31 cellular contexts compared by ENCODE assay signal in genomic region chr2:42834161-42834560, GRCh38.
"Had no signal": no experiment of that assay in that cellular context is flagged by ENCODE, and none has a peak within 500 bp of the region (broad histone marks: within the 10 kb centered on the region; RNA-seq: fewer than 3 reads in every experiment).

No MANE protein-coding gene starts in this region.

- H3K27ac Mint-ChIP-seq: activated CD4-positive, alpha-beta T cell treated with anti-CD3 and anti-CD28 coated beads, Interleukin-2, amount 10 ng/mL, durations not matched to agents 24 days and 14 days; activated CD8-positive, alpha-beta T cell treated with anti-CD3 and anti-CD28 coated beads for 36 hours; activated T-helper 17 cell treated with anti-CD3 and anti-CD28 coated beads, Interleukin-2, amount 50 U/mL, for 72 hours; memory B cell; natural killer cell; stimulated activated naive B cell treated with anti-CD40 and anti-IgM and Interleukin-4, amounts not matched to agents 10 μg/mL and 1 μg/mL and 100 μg/mL, for 72 hours; T-helper 17 cell had no signal

- H3K4me1 Mint-ChIP-seq: activated T-helper 17 cell treated with anti-CD3 and anti-CD28 coated beads, Interleukin-2, amount 50 U/mL, for 72 hours; memory B cell had no signal

- H3K9me3 Mint-ChIP-seq: activated CD4-positive, alpha-beta T cell treated with anti-CD3 and anti-CD28 coated beads, Interleukin-2, amount 10 ng/mL, durations not matched to agents 24 days and 14 days; activated CD8-positive, alpha-beta T cell treated with anti-CD3 and anti-CD28 coated beads for 36 hours; activated T-cell treated with anti-CD3 and anti-CD28 coated beads, Interleukin-2, amount 50 U/mL, for 4 hours; activated T-helper 17 cell treated with anti-CD3 and anti-CD28 coated beads, Interleukin-2, amount 50 U/mL, for 72 hours; memory B cell; natural killer cell; stimulated activated naive B cell treated with anti-CD40 and anti-IgM and Interleukin-4, amounts not matched to agents 10 μg/mL and 1 μg/mL and 100 μg/mL, for 72 hours had no signal

- H3K27ac ChIP-seq: brain microvascular endothelial cell, coronary artery, dorsolateral prefrontal cortex, gastroesophageal sphincter, prostate gland, sigmoid colon, stomach, tibial artery had no signal

- H3K27me3 Mint-ChIP-seq: activated CD4-positive, alpha-beta T cell treated with anti-CD3 and anti-CD28 coated beads, Interleukin-2, amount 10 ng/mL, durations not matched to agents 24 days and 14 days; activated CD8-positive, alpha-beta T cell treated with anti-CD3 and anti-CD28 coated beads for 36 hours; activated T-helper 17 cell treated with anti-CD3 and anti-CD28 coated beads, Interleukin-2, amount 50 U/mL, for 72 hours; memory B cell; stimulated activated naive B cell treated with anti-CD40 and anti-IgM and Interleukin-4, amounts not matched to agents 10 μg/mL and 1 μg/mL and 100 μg/mL, for 72 hours; T-helper 17 cell had no signal

- H3K4me3 ChIP-seq: coronary artery, dorsolateral prefrontal cortex, gastroesophageal sphincter, prostate gland, sigmoid colon, stomach, tibial artery had no signal

- H3K4me3 Mint-ChIP-seq: activated CD4-positive, alpha-beta T cell treated with anti-CD3 and anti-CD28 coated beads, Interleukin-2, amount 10 ng/mL, durations not matched to agents 24 days and 14 days; activated CD8-positive, alpha-beta T cell treated with anti-CD3 and anti-CD28 coated beads for 36 hours; activated T-cell treated with anti-CD3 and anti-CD28 coated beads, Interleukin-2, amount 50 U/mL, for 4 hours; activated T-helper 17 cell treated with anti-CD3 and anti-CD28 coated beads, Interleukin-2, amount 50 U/mL, for 72 hours; memory B cell; natural killer cell; stimulated activated naive B cell treated with anti-CD40 and anti-IgM and Interleukin-4, amounts not matched to agents 10 μg/mL and 1 μg/mL and 100 μg/mL, for 72 hours; T-helper 17 cell had no signal

- DNase-seq: activated CD4-positive, alpha-beta T cell treated with anti-CD3 and anti-CD28 coated beads, Interleukin-2, amount 10 ng/mL, durations not matched to agents 24 days and 14 days; activated CD4-positive, CD25-positive, alpha-beta regulatory T cell treated with anti-CD3 and anti-CD28 coated beads, Interleukin-2, amount 50 U/mL, for 72 hours; activated CD8-positive, alpha-beta T cell treated with anti-CD3 and anti-CD28 coated beads for 36 hours; activated gamma-delta T cell treated with Interleukin-2 at 50 U/mL for 16 hours; activated naive CD4-positive, alpha-beta T cell treated with anti-CD3 and anti-CD28 coated beads, Interleukin-2, amount 50 U/mL, for 16 hours; activated T-cell treated with anti-CD3 and anti-CD28 coated beads, Interleukin-2, amount 50 U/mL, for 4 hours; amniotic stem cell; brain microvascular endothelial cell; effector memory CD4-positive, alpha-beta T cell; erythroblast; hippocampal formation; kidney; natural killer cell; retina; sigmoid colon; small intestine; stimulated activated CD4-positive, alpha-beta T cell treated with anti-CD3 and anti-CD28 coated beads, Interleukin-1b, Interleukin-23, amount 100 ng/mL, for 48 hours; stimulated activated CD4-positive, alpha-beta T cell treated with anti-CD3 and anti-CD28 coated beads, Interleukin-4, amount 100 ng/mL, for 4 hours; stimulated activated CD8-positive, alpha-beta memory T cell treated with anti-CD3 and anti-CD28 coated beads, Interleukin-4, amount 100 ng/mL, for 48 hours; stimulated activated naive B cell treated with anti-CD40 and anti-IgM and Interleukin-4, amounts not matched to agents 10 μg/mL and 1 μg/mL and 100 μg/mL, for 72 hours; stomach; T-helper 17 cell; T1000 had no signal

- H3K36me3 ChIP-seq: brain microvascular endothelial cell, gastroesophageal sphincter, prostate gland, sigmoid colon, stomach, tibial artery had no signal

- H3K36me3 Mint-ChIP-seq: natural killer cell had no signal

- H3K9me3 ChIP-seq: gastroesophageal sphincter, prostate gland, sigmoid colon, stomach, tibial artery had no signal

- H3K27me3 ChIP-seq: brain microvascular endothelial cell, dorsolateral prefrontal cortex, gastroesophageal sphincter, sigmoid colon, stomach, tibial artery had no signal

- ATAC-seq: activated CD8-positive, alpha-beta T cell treated with anti-CD3 and anti-CD28 coated beads for 36 hours; activated T-cell treated with anti-CD3 and anti-CD28 coated beads, Interleukin-2, amount 50 U/mL, for 4 hours; activated T-helper 17 cell treated with anti-CD3 and anti-CD28 coated beads, Interleukin-2, amount 50 U/mL, for 72 hours; gastroesophageal sphincter; left colon; natural killer cell; stimulated activated naive B cell treated with anti-CD40 and anti-IgM and Interleukin-4, amounts not matched to agents 10 μg/mL and 1 μg/mL and 100 μg/mL, for 72 hours; T-helper 17 cell had no signal

- H3K4me1 ChIP-seq: prostate gland had no signal
